18 cellular contexts compared by ENCODE assay signal in the genomic region with DNA sequence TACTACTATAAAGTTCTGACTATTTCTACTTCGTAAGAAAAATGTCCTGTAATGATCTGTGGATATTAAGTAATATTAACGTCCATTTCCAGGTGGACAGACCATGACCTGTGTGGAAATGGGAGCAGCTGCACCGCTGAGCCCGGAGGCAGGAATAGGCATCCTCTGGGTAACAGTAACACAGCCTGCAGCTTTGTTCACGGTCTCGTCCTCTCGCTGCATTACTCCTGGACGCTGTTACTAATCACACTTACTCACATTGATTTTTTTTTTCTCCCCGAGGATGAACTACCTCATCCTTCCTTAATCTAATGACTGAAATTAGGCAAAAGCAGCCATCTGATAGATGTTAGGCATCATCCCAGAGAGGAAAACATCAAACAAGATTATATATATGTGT.
DNase-seq lines count a peak whose midpoint lies in the region; ATAC-seq and TF ChIP-seq lines count a peak whose summit lies in the region.
"Had no signal": no experiment of that assay in that cellular context is flagged by ENCODE, and none has a peak within 500 bp of the region (broad histone marks: within the 10 kb centered on the region; RNA-seq: fewer than 3 reads in every experiment).

No MANE protein-coding gene starts in this region.

- H2AFZ ChIP-seq in SK-N-SH (ENCODE audit: low read depth): no peak overlapping the region

- TF ChIP-seq EP300 in SK-N-SH (IDR thresholded peaks at IDR 0.05; ENCODE audit: borderline replicate concordance in 1 of 2, low read depth in 1 of 2, low read length in 1 of 2): peak in 1 of 2 experiments; percentile 72; a peak in 1 of 4 replicates

- ATAC-seq in HG03139 (IDR thresholded peaks at IDR 0.05; ENCODE audit: unreplicated experiment) (no peak), HG03135 (IDR thresholded peaks at IDR 0.05; ENCODE audit: unreplicated experiment) (no peak)
- ATAC-seq: CD8-positive, alpha-beta T cell had no signal

- peaks cover 0 to 38% of the 10 kb centered on the region in 2 experiments; a peak in 2 of 4 replicates for H3K4me1 ChIP-seq in SK-N-SH (ENCODE audit: control insufficient read depth in 1 of 2, insufficient read depth in 2 of 2, low read depth in 1 of 2, low read length in 1 of 2)
- peaks cover 5% of the 10 kb centered on the region for H3K4me1 ChIP-seq in endodermal cell (ENCODE audit: control insufficient read depth, insufficient read depth, low read length)
- H3K4me1 ChIP-seq: Caco-2, HAP-1 had no signal

- no peaks in the 10 kb centered on the region for H3K9me3 ChIP-seq in SK-N-SH
- H3K9me3 ChIP-seq in endodermal cell (ENCODE audit: control insufficient read depth, low read length): no peaks in the 10 kb centered on the region
- H3K9me3 ChIP-seq: BLaER1, Caco-2, HAP-1 had no signal

- no peak overlapping the region for H3K9ac ChIP-seq in SK-N-SH
- no peak overlapping the region for H3K9ac ChIP-seq in endodermal cell (ENCODE audit: extremely low read depth, low read length, poor library complexity, severe bottlenecking)
- H3K9ac ChIP-seq: BLaER1 had no signal

- no peak; the same call in 1 of the 2 replicates for TF ChIP-seq RAD21 in SK-N-SH (IDR thresholded peaks at IDR 0.05; ENCODE audit: low read length)

- H4K20me1 ChIP-seq in SK-N-SH (ENCODE audit: insufficient read depth): no peaks in the 10 kb centered on the region

- H3K27ac Mint-ChIP-seq in endodermal cell: no peak overlapping the region
- H3K27ac Mint-ChIP-seq in neural crest cell (ENCODE audit: unreplicated experiment): peak overlapping the region; percentile 76
- H3K27ac Mint-ChIP-seq: CD4-positive, CD25-positive, alpha-beta regulatory T cell; CD8-positive, alpha-beta T cell; HFFc6 had no signal

- peaks cover 9% of the 10 kb centered on the region for H3K4me1 Mint-ChIP-seq in endodermal cell
- peaks cover 9% of the 10 kb centered on the region for H3K4me1 Mint-ChIP-seq in neural crest cell
- H3K4me1 Mint-ChIP-seq: CD4-positive, CD25-positive, alpha-beta regulatory T cell had no signal

- CTCF ChIA-PET in SK-N-SH (lab: Yijun Ruan, JAX): no interaction called here

- H3K27me3 ChIP-seq in SK-N-SH (ENCODE audit: insufficient read depth) (no peaks in the 10 kb centered on the region), endodermal cell (ENCODE audit: control insufficient read depth, insufficient read depth, low read length, poor library complexity, severe bottlenecking) (no peaks in the 10 kb centered on the region)
- H3K27me3 ChIP-seq: BLaER1 had no signal

- 68% methylated on average over 9 of the region's 9 CpGs for WGBS in SK-N-SH (ENCODE audit: low lambda C conversion rate)
- WGBS in endodermal cell (ENCODE audit: insufficient coverage in 1 of 2, insufficient read length in 1 of 2), 2 experiments: 81 to 84% methylated on average over 7 to 9 of the region's 9 CpGs

- DNase-seq in RPMI7951 (ENCODE audit: low read depth) (peak; percentile 62), SK-N-SH (peak; percentile 47), endodermal cell (peak; percentile 5), neural crest cell (ENCODE audit: low read depth, low spot score) (no peak), germinal center (ENCODE audit: low spot score) (no peak), MV-4-11 (lab: John Stamatoyannopoulos, UW) (no peak)
- DNase-seq: Caco-2; CD4-positive, CD25-positive, alpha-beta regulatory T cell; CD8-positive, alpha-beta T cell; DMS153; DND-41; GOT3; HFFc6 had no signal

- H3K27me3 Mint-ChIP-seq in endodermal cell (ENCODE audit: insufficient read depth) (no peaks in the 10 kb centered on the region), neural crest cell (ENCODE audit: low read depth) (no peaks in the 10 kb centered on the region)

- no peaks in the 10 kb centered on the region for H3F3A ChIP-seq in SK-N-SH (replicated peaks; ENCODE audit: insufficient read depth)

- H3K36me3 ChIP-seq in SK-N-SH (replicated peaks in 1 of 2; ENCODE audit: control insufficient read depth in 1 of 2, insufficient read depth in 2 of 2, low read length in 1 of 2): peaks cover 0 to 6% of the 10 kb centered on the region in 2 experiments
- H3K36me3 ChIP-seq in endodermal cell (ENCODE audit: control insufficient read depth, insufficient read depth, low read length): no peaks in the 10 kb centered on the region
- H3K36me3 ChIP-seq: BLaER1, HAP-1 had no signal

- H3K9me3 Mint-ChIP-seq in endodermal cell (no peaks in the 10 kb centered on the region), neural crest cell (no peaks in the 10 kb centered on the region)
- H3K9me3 Mint-ChIP-seq: CD8-positive, alpha-beta T cell; HFFc6 had no signal

- H3K4me3 ChIP-seq in SK-N-SH (ENCODE audit: low read depth in 2 of 2, low read length in 1 of 2) (no peak overlapping the region), endodermal cell (ENCODE audit: low read length) (no peak overlapping the region)
- H3K4me3 ChIP-seq: BLaER1, HAP-1 had no signal

- TF ChIP-seq CTCF in SK-N-SH (IDR thresholded peaks at IDR 0.05) (no peak), endodermal cell (conservative IDR thresholded peaks at IDR 0.05) (no peak), neural crest cell (conservative IDR thresholded peaks at IDR 0.05) (no peak)

- H3K4me3 Mint-ChIP-seq in endodermal cell (no peak overlapping the region), neural crest cell (no peak overlapping the region)
- H3K4me3 Mint-ChIP-seq: CD4-positive, CD25-positive, alpha-beta regulatory T cell; CD8-positive, alpha-beta T cell; HFFc6 had no signal

- peak overlapping the region in 1 of 2 experiments; percentile 83; a peak in 2 of 4 replicates for H3K27ac ChIP-seq in SK-N-SH (ENCODE audit: low read depth in 2 of 2, low read length in 1 of 2)
- H3K27ac ChIP-seq in endodermal cell (ENCODE audit: low read depth, low read length): no peak overlapping the region
- H3K27ac ChIP-seq: BLaER1, C4-2B had no signal

- H3K79me2 ChIP-seq in SK-N-SH (ENCODE audit: insufficient read depth): no peaks in the 10 kb centered on the region

- POLR2A ChIA-PET in SK-N-SH (lab: Yijun Ruan, JAX): no interaction called here

- no peaks in the 10 kb centered on the region for H3K36me3 Mint-ChIP-seq in endodermal cell (ENCODE audit: low read depth)
- no peaks in the 10 kb centered on the region for H3K36me3 Mint-ChIP-seq in neural crest cell (ENCODE audit: low read depth)
- H3K36me3 Mint-ChIP-seq: CD4-positive, CD25-positive, alpha-beta regulatory T cell; CD8-positive, alpha-beta T cell had no signal

- H3K4me2 ChIP-seq in SK-N-SH: no peak overlapping the region

- H3K9me2 ChIP-seq in SK-N-SH: no peaks in the 10 kb centered on the region

TF ChIP-seq in SK-N-SH, 30 proteins besides CTCF, POLR2A, EP300 and RAD21:
- TF ChIP-seq RCOR1 (IDR thresholded peaks at IDR 0.05; ENCODE audit: low read length) (peak; percentile 13; the same call in 1 of the 2 replicates), GABPA (IDR thresholded peaks at IDR 0.05; ENCODE audit: low read depth) (no peak), MXI1 (IDR thresholded peaks at IDR 0.05; ENCODE audit: low read depth, low read length) (no peak), YY1 (IDR thresholded peaks at IDR 0.05; ENCODE audit: low read depth) (no peak), CHD2 (IDR thresholded peaks at IDR 0.05; ENCODE audit: low read length, partially characterized antibody) (no peak), EZH2phosphoT487 (IDR thresholded peaks at IDR 0.05; ENCODE audit: borderline replicate concordance, low read depth) (no peak), GATA2 (CRISPR knock-in tag; IDR thresholded peaks at IDR 0.05) (peak; percentile 21; the same call in 1 of the 2 replicates)
- TF ChIP-seq, protein P1, sequence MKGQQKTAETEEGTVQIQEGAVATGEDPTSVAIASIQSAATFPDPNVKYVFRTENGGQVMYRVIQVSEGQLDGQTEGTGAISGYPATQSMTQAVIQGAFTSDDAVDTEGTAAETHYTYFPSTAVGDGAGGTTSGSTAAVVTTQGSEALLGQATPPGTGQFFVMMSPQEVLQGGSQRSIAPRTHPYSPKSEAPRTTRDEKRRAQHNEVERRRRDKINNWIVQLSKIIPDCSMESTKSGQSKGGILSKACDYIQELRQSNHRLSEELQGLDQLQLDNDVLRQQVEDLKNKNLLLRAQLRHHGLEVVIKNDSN (IDR thresholded peaks at IDR 0.05; ENCODE audit: borderline replicate concordance, low read depth): no peak
- TF ChIP-seq, protein P2, sequence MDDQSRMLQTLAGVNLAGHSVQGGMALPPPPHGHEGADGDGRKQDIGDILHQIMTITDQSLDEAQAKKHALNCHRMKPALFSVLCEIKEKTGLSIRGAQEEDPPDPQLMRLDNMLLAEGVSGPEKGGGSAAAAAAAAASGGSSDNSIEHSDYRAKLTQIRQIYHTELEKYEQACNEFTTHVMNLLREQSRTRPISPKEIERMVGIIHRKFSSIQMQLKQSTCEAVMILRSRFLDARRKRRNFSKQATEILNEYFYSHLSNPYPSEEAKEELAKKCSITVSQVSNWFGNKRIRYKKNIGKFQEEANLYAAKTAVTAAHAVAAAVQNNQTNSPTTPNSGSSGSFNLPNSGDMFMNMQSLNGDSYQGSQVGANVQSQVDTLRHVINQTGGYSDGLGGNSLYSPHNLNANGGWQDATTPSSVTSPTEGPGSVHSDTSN (IDR thresholded peaks at IDR 0.05): no peak
- TF ChIP-seq, protein P3, sequence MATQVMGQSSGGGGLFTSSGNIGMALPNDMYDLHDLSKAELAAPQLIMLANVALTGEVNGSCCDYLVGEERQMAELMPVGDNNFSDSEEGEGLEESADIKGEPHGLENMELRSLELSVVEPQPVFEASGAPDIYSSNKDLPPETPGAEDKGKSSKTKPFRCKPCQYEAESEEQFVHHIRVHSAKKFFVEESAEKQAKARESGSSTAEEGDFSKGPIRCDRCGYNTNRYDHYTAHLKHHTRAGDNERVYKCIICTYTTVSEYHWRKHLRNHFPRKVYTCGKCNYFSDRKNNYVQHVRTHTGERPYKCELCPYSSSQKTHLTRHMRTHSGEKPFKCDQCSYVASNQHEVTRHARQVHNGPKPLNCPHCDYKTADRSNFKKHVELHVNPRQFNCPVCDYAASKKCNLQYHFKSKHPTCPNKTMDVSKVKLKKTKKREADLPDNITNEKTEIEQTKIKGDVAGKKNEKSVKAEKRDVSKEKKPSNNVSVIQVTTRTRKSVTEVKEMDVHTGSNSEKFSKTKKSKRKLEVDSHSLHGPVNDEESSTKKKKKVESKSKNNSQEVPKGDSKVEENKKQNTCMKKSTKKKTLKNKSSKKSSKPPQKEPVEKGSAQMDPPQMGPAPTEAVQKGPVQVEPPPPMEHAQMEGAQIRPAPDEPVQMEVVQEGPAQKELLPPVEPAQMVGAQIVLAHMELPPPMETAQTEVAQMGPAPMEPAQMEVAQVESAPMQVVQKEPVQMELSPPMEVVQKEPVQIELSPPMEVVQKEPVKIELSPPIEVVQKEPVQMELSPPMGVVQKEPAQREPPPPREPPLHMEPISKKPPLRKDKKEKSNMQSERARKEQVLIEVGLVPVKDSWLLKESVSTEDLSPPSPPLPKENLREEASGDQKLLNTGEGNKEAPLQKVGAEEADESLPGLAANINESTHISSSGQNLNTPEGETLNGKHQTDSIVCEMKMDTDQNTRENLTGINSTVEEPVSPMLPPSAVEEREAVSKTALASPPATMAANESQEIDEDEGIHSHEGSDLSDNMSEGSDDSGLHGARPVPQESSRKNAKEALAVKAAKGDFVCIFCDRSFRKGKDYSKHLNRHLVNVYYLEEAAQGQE (IDR thresholded peaks at IDR 0.05; ENCODE audit: low read depth, low read length): no peak

Comparison
In these comparisons a context has a peak if more than half of its experiments do, and no peak if none do; other contexts are left out.
1. DNase-seq: peak in RPMI7951 (single experiment), SK-N-SH (single experiment) and endodermal cell (single experiment); none in neural crest cell (single experiment), germinal center (single experiment) and MV-4-11 (single experiment).